1 cellular context compared by ENCODE assay signal in genomic region chr12:10372534-10372931, GRCh38.
TF ChIP-seq lines count a peak whose summit lies in the region.

No MANE protein-coding gene starts in this region.

TF ChIP-seq in GM12878, 131 proteins besides CTCF, POLR2A, EP300 and RAD21:
- TF ChIP-seq ESRRA (IDR thresholded peaks at IDR 0.05; ENCODE audit: low read length) (no peak), SUPT20H (IDR thresholded peaks at IDR 0.05; ENCODE audit: borderline replicate concordance, control insufficient read depth, low read depth, low read length) (no peak), BACH1 (IDR thresholded peaks at IDR 0.05; ENCODE audit: borderline replicate concordance) (no peak), IRF5 (IDR thresholded peaks at IDR 0.05; ENCODE audit: borderline replicate concordance) (no peak), MTA3 (IDR thresholded peaks at IDR 0.05; ENCODE audit: borderline replicate concordance, low read length) (no peak), RB1 (IDR thresholded peaks at IDR 0.05; ENCODE audit: borderline replicate concordance) (no peak), EGR1 (IDR thresholded peaks at IDR 0.05; ENCODE audit: borderline replicate concordance in 1 of 2, low read depth in 2 of 2, low read length in 2 of 2) (no peak)
